Comparison of ENCODE assay signal across 20 cellular contexts in the genomic region with DNA sequence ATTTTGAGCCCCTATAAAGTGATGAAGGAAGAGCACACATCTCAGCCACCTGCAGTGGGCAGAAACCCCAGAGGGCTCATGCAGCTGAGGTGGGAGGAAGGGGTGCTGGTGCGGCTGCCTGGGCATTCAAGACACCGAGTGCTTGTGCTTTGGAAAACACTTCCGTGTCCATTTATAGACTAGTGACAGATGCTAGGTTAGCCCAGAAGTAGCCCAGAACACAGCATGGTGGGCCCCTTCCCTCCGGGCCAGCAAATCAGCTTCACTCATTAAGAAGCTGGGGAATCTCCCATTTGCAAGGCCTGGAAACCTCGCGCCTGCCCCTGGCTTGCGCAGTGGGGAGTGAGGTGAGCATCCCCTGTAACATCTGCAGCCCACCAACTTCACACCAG. TPM values are rescaled to one million over a fixed set of nuclear protein-coding genes. Genes with fewer than 3 reads are reported as not detected.
DNase-seq lines count a peak whose midpoint lies in the region; ATAC-seq and TF ChIP-seq lines count a peak whose summit lies in the region.
"Had no signal": no experiment of that assay in that cellular context is flagged by ENCODE, and none has a peak within 500 bp of the region (broad histone marks: within the 10 kb centered on the region; RNA-seq: fewer than 3 reads in every experiment).

No MANE protein-coding gene starts in this region.

- TF ChIP-seq CTCF in endodermal cell (conservative IDR thresholded peaks at IDR 0.05) (no peak), progenitor cell of endocrine pancreas (IDR thresholded peaks at IDR 0.05; ENCODE audit: unreplicated experiment) (no peak)

- H3K27me3 Mint-ChIP-seq in endodermal cell (ENCODE audit: insufficient read depth) (no peaks in the 10 kb centered on the region), progenitor cell of endocrine pancreas (no peaks in the 10 kb centered on the region)
- H3K27me3 Mint-ChIP-seq: activated CD4-positive, alpha-beta memory T cell treated with anti-CD3 and anti-CD28 coated beads, Interleukin-2, amount 10 ng/mL, durations not matched to agents 7 days and 5 days; dendritic cell treated with granulocyte-macrophage colony-stimulating factor and Interleukin-4, amounts not matched to agents 40 ng/mL and 50 ng/mL, for 4 days had no signal

- H3K4me1 Mint-ChIP-seq in endodermal cell: peaks cover 43% of the 10 kb centered on the region
- H3K4me1 Mint-ChIP-seq in progenitor cell of endocrine pancreas (ENCODE audit: low read depth): peaks cover 20% of the 10 kb centered on the region
- H3K4me1 Mint-ChIP-seq: activated CD4-positive, alpha-beta memory T cell treated with anti-CD3 and anti-CD28 coated beads, Interleukin-2, amount 10 ng/mL, durations not matched to agents 7 days and 5 days; natural killer cell had no signal

- no peak overlapping the region for H3K4me3 ChIP-seq in BLaER1 treated with 17β-estradiol and CSF1 and Interleukin-3, amounts not matched to agents 10 nM and 100 nM
- no peak overlapping the region for H3K4me3 ChIP-seq in endodermal cell (ENCODE audit: low read length)
- H3K4me3 ChIP-seq: pancreas, upper lobe of right lung had no signal

- peaks cover 22 to 69% (median 63%) of the 10 kb centered on the region in 10 experiments for H3K4me1 ChIP-seq in BLaER1 treated with 17β-estradiol and CSF1 and Interleukin-3, amounts not matched to agents 10 nM and 100 nM
- peaks cover 10% of the 10 kb centered on the region for H3K4me1 ChIP-seq in endodermal cell (ENCODE audit: control insufficient read depth, insufficient read depth, low read length)
- H3K4me1 ChIP-seq: pancreas, upper lobe of right lung had no signal

- H3K9me3 Mint-ChIP-seq in endodermal cell (no peaks in the 10 kb centered on the region), progenitor cell of endocrine pancreas (ENCODE audit: low read depth) (no peaks in the 10 kb centered on the region)
- H3K9me3 Mint-ChIP-seq: activated CD4-positive, alpha-beta memory T cell treated with anti-CD3 and anti-CD28 coated beads, Interleukin-2, amount 10 ng/mL, durations not matched to agents 7 days and 5 days; dendritic cell treated with granulocyte-macrophage colony-stimulating factor and Interleukin-4, amounts not matched to agents 40 ng/mL and 50 ng/mL, for 4 days; natural killer cell had no signal

- 95 to 98% methylated on average over 7 of the region's 7 CpGs for WGBS in endodermal cell (ENCODE audit: insufficient coverage in 1 of 2, insufficient read length in 1 of 2), 2 experiments

- H3K27ac Mint-ChIP-seq in endodermal cell (peak overlapping the region; percentile 48), progenitor cell of endocrine pancreas (no peak overlapping the region)
- H3K27ac Mint-ChIP-seq: activated CD4-positive, alpha-beta memory T cell treated with anti-CD3 and anti-CD28 coated beads, Interleukin-2, amount 10 ng/mL, durations not matched to agents 7 days and 5 days; dendritic cell treated with granulocyte-macrophage colony-stimulating factor and Interleukin-4, amounts not matched to agents 40 ng/mL and 50 ng/mL, for 4 days; natural killer cell had no signal

- no peaks in the 10 kb centered on the region for H3K9me3 ChIP-seq in BLaER1 treated with 17β-estradiol and CSF1 and Interleukin-3, amounts not matched to agents 10 nM and 100 nM (replicated peaks in 1 of 11)
- no peaks in the 10 kb centered on the region for H3K9me3 ChIP-seq in endodermal cell (ENCODE audit: control insufficient read depth, low read length)
- H3K9me3 ChIP-seq: pancreas, upper lobe of right lung had no signal

- no peak overlapping the region for H3K4me3 Mint-ChIP-seq in endodermal cell
- H3K4me3 Mint-ChIP-seq in progenitor cell of endocrine pancreas (ENCODE audit: low read depth): no peak overlapping the region
- H3K4me3 Mint-ChIP-seq: activated CD4-positive, alpha-beta memory T cell treated with anti-CD3 and anti-CD28 coated beads, Interleukin-2, amount 10 ng/mL, durations not matched to agents 7 days and 5 days; dendritic cell treated with granulocyte-macrophage colony-stimulating factor and Interleukin-4, amounts not matched to agents 40 ng/mL and 50 ng/mL, for 4 days; natural killer cell had no signal

- peak; percentile 35 for ATAC-seq in HG02885 (IDR thresholded peaks at IDR 0.05; ENCODE audit: poor library complexity, unreplicated experiment)
- no peak for ATAC-seq in GM18870 (IDR thresholded peaks at IDR 0.05; ENCODE audit: unreplicated experiment)
- ATAC-seq: left lobe of liver, natural killer cell, SK-N-SH treated with all-trans-retinoic acid at 6 μM for 48 hours had no signal

- H3K27me3 ChIP-seq in BLaER1 treated with 17β-estradiol and CSF1 and Interleukin-3, amounts not matched to agents 10 nM and 100 nM: no peaks in the 10 kb centered on the region
- no peaks in the 10 kb centered on the region for H3K27me3 ChIP-seq in endodermal cell (ENCODE audit: control insufficient read depth, insufficient read depth, low read length, poor library complexity, severe bottlenecking)
- H3K27me3 ChIP-seq: pancreas, upper lobe of right lung had no signal

- H3K9ac ChIP-seq in BLaER1 treated with 17β-estradiol and CSF1 and Interleukin-3, amounts not matched to agents 10 nM and 100 nM: peak overlapping the region in 4 of 11 experiments; percentile 5 to 42 (median 6); a peak in 5 of 22 replicates
- no peak overlapping the region for H3K9ac ChIP-seq in endodermal cell (ENCODE audit: extremely low read depth, low read length, poor library complexity, severe bottlenecking)
- H3K9ac ChIP-seq: KMS-11 had no signal

- H3K27ac ChIP-seq in BLaER1 treated with 17β-estradiol and CSF1 and Interleukin-3, amounts not matched to agents 10 nM and 100 nM: peak overlapping the region in 8 of 11 experiments; percentile 9 to 59 (median 28); a peak in 13 of 22 replicates
- no peak overlapping the region for H3K27ac ChIP-seq in endodermal cell (ENCODE audit: low read depth, low read length)
- H3K27ac ChIP-seq: KMS-11, pancreas, upper lobe of right lung had no signal

- DNase-seq in NCI-H524 treated with DMSO at 0.1 percent for 48 hours (lab: John Stamatoyannopoulos, UW): peak; percentile 73
- peak; percentile 44 for DNase-seq in endodermal cell
- no peak for DNase-seq in HCEC 1CT
- DNase-seq in 8988T: no peak
- DNase-seq in progenitor cell of endocrine pancreas (ENCODE audit: low spot score, unreplicated experiment): no peak
- DNase-seq: activated CD4-positive, alpha-beta memory T cell treated with anti-CD3 and anti-CD28 coated beads, Interleukin-2, amount 10 ng/mL, durations not matched to agents 7 days and 5 days; activated gamma-delta T cell; midbrain; MV-4-11; natural killer cell; NCI-H2029; upper lobe of right lung had no signal

- H3K4me2 ChIP-seq in BLaER1 treated with 17β-estradiol and CSF1 and Interleukin-3, amounts not matched to agents 10 nM and 100 nM: peak overlapping the region; percentile 53 to 88 (median 77)
- H3K4me2 ChIP-seq: KMS-11 had no signal

- peaks cover 0 to 84% (median 0%) of the 10 kb centered on the region in 11 experiments; a peak in 11 of 22 replicates for H4K20me1 ChIP-seq in BLaER1 treated with 17β-estradiol and CSF1 and Interleukin-3, amounts not matched to agents 10 nM and 100 nM

- peaks cover 0 to 19% (median 12%) of the 10 kb centered on the region in 11 experiments; a peak in 12 of 22 replicates for H3K36me3 ChIP-seq in BLaER1 treated with 17β-estradiol and CSF1 and Interleukin-3, amounts not matched to agents 10 nM and 100 nM
- H3K36me3 ChIP-seq in endodermal cell (ENCODE audit: control insufficient read depth, insufficient read depth, low read length): peaks cover 13% of the 10 kb centered on the region
- H3K36me3 ChIP-seq: pancreas, upper lobe of right lung had no signal

- H3K36me3 Mint-ChIP-seq in endodermal cell (ENCODE audit: low read depth) (peaks cover 14% of the 10 kb centered on the region), progenitor cell of endocrine pancreas (ENCODE audit: insufficient read depth) (peaks cover 6% of the 10 kb centered on the region)
- H3K36me3 Mint-ChIP-seq: natural killer cell had no signal

RNA-seq across cellular contexts. Expression of a gene that starts 12.9 kb away (rescaled TPM):
- total RNA-seq in endodermal cell (10 to 100 TPM; 18.0 to 28.6 TPM), progenitor cell of endocrine pancreas (22.4 and 23.6 TPM in 2 replicates)
- 8.2 TPM for polyA plus RNA-seq in endodermal cell (2013, experiment 1 of 2)
- polyA plus RNA-seq in endodermal cell (2013, experiment 2 of 2): 7.8 TPM

Comparison
In these comparisons a context has a peak if more than half of its experiments do, and no peak if none do; other contexts are left out.
1. DNase-seq: peak in NCI-H524 treated with DMSO at 0.1 percent for 48 hours (single experiment) and endodermal cell (single experiment); none in HCEC 1CT (single experiment), 8988T (single experiment) and progenitor cell of endocrine pancreas (single experiment).